2 cellular contexts compared by ENCODE assay signal in the genomic region with DNA sequence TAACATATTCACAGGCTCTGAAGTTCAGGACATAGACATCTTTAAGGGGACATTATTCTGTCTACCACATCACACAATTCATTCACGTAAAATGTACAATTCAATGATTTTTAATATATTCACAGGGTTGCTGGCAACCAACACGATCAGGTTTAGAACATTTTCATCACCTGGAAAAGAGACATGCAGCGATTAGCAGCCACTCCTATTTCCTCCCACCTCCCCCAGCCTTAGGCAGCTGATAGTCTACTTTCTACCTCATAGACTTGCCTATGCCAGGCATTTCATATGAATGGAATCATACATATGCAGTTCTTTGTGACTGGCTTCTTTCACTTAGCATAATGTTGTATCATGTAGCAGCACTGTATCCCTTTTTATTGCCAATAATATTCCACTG.
TF ChIP-seq lines count a peak whose summit lies in the region.

No MANE protein-coding gene starts in this region.

TF ChIP-seq in GM23338, 12 proteins besides CTCF, POLR2A, EP300 and RAD21 (continued from another document):
- TF ChIP-seq, protein P1, sequence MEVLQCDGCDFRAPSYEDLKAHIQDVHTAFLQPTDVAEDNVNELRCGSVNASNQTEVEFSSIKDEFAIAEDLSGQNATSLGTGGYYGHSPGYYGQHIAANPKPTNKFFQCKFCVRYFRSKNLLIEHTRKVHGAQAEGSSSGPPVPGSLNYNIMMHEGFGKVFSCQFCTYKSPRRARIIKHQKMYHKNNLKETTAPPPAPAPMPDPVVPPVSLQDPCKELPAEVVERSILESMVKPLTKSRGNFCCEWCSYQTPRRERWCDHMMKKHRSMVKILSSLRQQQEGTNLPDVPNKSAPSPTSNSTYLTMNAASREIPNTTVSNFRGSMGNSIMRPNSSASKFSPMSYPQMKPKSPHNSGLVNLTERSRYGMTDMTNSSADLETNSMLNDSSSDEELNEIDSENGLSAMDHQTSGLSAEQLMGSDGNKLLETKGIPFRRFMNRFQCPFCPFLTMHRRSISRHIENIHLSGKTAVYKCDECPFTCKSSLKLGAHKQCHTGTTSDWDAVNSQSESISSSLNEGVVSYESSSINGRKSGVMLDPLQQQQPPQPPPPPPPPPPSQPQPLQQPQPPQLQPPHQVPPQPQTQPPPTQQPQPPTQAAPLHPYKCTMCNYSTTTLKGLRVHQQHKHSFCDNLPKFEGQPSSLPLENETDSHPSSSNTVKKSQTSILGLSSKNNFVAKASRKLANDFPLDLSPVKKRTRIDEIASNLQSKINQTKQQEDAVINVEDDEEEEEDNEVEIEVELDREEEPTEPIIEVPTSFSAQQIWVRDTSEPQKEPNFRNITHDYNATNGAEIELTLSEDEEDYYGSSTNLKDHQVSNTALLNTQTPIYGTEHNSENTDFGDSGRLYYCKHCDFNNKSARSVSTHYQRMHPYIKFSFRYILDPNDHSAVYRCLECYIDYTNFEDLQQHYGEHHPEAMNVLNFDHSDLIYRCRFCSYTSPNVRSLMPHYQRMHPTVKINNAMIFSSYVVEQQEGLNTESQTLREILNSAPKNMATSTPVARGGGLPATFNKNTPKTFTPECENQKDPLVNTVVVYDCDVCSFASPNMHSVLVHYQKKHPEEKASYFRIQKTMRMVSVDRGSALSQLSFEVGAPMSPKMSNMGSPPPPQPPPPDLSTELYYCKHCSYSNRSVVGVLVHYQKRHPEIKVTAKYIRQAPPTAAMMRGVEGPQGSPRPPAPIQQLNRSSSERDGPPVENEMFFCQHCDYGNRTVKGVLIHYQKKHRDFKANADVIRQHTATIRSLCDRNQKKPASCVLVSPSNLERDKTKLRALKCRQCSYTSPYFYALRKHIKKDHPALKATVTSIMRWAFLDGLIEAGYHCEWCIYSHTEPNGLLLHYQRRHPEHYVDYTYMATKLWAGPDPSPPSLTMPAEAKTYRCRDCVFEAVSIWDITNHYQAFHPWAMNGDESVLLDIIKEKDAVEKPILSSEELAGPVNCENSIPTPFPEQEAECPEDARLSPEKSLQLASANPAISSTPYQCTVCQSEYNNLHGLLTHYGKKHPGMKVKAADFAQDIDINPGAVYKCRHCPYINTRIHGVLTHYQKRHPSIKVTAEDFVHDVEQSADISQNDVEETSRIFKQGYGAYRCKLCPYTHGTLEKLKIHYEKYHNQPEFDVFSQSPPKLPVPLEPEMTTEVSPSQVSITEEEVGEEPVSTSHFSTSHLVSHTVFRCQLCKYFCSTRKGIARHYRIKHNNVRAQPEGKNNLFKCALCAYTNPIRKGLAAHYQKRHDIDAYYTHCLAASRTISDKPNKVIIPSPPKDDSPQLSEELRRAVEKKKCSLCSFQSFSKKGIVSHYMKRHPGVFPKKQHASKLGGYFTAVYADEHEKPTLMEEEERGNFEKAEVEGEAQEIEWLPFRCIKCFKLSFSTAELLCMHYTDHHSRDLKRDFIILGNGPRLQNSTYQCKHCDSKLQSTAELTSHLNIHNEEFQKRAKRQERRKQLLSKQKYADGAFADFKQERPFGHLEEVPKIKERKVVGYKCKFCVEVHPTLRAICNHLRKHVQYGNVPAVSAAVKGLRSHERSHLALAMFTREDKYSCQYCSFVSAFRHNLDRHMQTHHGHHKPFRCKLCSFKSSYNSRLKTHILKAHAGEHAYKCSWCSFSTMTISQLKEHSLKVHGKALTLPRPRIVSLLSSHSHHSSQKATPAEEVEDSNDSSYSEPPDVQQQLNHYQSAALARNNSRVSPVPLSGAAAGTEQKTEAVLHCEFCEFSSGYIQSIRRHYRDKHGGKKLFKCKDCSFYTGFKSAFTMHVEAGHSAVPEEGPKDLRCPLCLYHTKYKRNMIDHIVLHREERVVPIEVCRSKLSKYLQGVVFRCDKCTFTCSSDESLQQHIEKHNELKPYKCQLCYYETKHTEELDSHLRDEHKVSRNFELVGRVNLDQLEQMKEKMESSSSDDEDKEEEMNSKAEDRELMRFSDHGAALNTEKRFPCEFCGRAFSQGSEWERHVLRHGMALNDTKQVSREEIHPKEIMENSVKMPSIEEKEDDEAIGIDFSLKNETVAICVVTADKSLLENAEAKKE (CRISPR knock-in tag; IDR thresholded peaks at IDR 0.05) = no peak
- no peak for TF ChIP-seq EZH2 (IDR thresholded peaks at IDR 0.05; ENCODE audit: low read depth, unreplicated experiment)
- TF ChIP-seq, protein P2, sequence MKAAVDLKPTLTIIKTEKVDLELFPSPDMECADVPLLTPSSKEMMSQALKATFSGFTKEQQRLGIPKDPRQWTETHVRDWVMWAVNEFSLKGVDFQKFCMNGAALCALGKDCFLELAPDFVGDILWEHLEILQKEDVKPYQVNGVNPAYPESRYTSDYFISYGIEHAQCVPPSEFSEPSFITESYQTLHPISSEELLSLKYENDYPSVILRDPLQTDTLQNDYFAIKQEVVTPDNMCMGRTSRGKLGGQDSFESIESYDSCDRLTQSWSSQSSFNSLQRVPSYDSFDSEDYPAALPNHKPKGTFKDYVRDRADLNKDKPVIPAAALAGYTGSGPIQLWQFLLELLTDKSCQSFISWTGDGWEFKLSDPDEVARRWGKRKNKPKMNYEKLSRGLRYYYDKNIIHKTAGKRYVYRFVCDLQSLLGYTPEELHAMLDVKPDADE (IDR thresholded peaks at IDR 0.05) = no peak
- no peak for TF ChIP-seq ZNF331 (CRISPR knock-in tag; IDR thresholded peaks at IDR 0.05; ENCODE audit: low read depth)
- no peak for TF ChIP-seq CREB1 (CRISPR knock-in tag; IDR thresholded peaks at IDR 0.05; ENCODE audit: low read depth)
- no peak for TF ChIP-seq NANOG (IDR thresholded peaks at IDR 0.05; ENCODE audit: borderline replicate concordance)
- no peak for TF ChIP-seq JUNB (IDR thresholded peaks at IDR 0.05; ENCODE audit: unreplicated experiment)
- TF ChIP-seq, protein P3, sequence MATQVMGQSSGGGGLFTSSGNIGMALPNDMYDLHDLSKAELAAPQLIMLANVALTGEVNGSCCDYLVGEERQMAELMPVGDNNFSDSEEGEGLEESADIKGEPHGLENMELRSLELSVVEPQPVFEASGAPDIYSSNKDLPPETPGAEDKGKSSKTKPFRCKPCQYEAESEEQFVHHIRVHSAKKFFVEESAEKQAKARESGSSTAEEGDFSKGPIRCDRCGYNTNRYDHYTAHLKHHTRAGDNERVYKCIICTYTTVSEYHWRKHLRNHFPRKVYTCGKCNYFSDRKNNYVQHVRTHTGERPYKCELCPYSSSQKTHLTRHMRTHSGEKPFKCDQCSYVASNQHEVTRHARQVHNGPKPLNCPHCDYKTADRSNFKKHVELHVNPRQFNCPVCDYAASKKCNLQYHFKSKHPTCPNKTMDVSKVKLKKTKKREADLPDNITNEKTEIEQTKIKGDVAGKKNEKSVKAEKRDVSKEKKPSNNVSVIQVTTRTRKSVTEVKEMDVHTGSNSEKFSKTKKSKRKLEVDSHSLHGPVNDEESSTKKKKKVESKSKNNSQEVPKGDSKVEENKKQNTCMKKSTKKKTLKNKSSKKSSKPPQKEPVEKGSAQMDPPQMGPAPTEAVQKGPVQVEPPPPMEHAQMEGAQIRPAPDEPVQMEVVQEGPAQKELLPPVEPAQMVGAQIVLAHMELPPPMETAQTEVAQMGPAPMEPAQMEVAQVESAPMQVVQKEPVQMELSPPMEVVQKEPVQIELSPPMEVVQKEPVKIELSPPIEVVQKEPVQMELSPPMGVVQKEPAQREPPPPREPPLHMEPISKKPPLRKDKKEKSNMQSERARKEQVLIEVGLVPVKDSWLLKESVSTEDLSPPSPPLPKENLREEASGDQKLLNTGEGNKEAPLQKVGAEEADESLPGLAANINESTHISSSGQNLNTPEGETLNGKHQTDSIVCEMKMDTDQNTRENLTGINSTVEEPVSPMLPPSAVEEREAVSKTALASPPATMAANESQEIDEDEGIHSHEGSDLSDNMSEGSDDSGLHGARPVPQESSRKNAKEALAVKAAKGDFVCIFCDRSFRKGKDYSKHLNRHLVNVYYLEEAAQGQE (IDR thresholded peaks at IDR 0.05; ENCODE audit: unreplicated experiment) = no peak
- TF ChIP-seq POLR2AphosphoS5 (IDR thresholded peaks at IDR 0.05; ENCODE audit: low read depth) = no peak

TF ChIP-seq in WTC11, 78 proteins besides CTCF, POLR2A, EP300 and RAD21 (continued from another document):
- no peak for TF ChIP-seq ATF2 (CRISPR knock-in tag; IDR thresholded peaks at IDR 0.05; ENCODE audit: borderline replicate concordance, low read depth)
- TF ChIP-seq ZNF219 (CRISPR knock-in tag; IDR thresholded peaks at IDR 0.05; ENCODE audit: borderline replicate concordance) = no peak
- TF ChIP-seq, protein P4, sequence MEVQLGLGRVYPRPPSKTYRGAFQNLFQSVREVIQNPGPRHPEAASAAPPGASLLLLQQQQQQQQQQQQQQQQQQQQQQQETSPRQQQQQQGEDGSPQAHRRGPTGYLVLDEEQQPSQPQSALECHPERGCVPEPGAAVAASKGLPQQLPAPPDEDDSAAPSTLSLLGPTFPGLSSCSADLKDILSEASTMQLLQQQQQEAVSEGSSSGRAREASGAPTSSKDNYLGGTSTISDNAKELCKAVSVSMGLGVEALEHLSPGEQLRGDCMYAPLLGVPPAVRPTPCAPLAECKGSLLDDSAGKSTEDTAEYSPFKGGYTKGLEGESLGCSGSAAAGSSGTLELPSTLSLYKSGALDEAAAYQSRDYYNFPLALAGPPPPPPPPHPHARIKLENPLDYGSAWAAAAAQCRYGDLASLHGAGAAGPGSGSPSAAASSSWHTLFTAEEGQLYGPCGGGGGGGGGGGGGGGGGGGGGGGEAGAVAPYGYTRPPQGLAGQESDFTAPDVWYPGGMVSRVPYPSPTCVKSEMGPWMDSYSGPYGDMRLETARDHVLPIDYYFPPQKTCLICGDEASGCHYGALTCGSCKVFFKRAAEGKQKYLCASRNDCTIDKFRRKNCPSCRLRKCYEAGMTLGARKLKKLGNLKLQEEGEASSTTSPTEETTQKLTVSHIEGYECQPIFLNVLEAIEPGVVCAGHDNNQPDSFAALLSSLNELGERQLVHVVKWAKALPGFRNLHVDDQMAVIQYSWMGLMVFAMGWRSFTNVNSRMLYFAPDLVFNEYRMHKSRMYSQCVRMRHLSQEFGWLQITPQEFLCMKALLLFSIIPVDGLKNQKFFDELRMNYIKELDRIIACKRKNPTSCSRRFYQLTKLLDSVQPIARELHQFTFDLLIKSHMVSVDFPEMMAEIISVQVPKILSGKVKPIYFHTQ (CRISPR knock-in tag; IDR thresholded peaks at IDR 0.05) = no peak
- no peak for TF ChIP-seq FOXJ3 (CRISPR knock-in tag; IDR thresholded peaks at IDR 0.05; ENCODE audit: borderline replicate concordance)
- no peak for TF ChIP-seq GTF2I (CRISPR knock-in tag; conservative IDR thresholded peaks at IDR 0.05)
- no peak for TF ChIP-seq MYBL2 (CRISPR knock-in tag; IDR thresholded peaks at IDR 0.05)
- no peak for TF ChIP-seq ZNF281 (CRISPR knock-in tag; IDR thresholded peaks at IDR 0.05)
- no peak for TF ChIP-seq EMX1 (CRISPR knock-in tag; IDR thresholded peaks at IDR 0.05)
- no peak for TF ChIP-seq NR1H2 (CRISPR knock-in tag; IDR thresholded peaks at IDR 0.05)
- TF ChIP-seq ZNF671 (CRISPR knock-in tag; IDR thresholded peaks at IDR 0.05) = no peak
- TF ChIP-seq, protein P5, sequence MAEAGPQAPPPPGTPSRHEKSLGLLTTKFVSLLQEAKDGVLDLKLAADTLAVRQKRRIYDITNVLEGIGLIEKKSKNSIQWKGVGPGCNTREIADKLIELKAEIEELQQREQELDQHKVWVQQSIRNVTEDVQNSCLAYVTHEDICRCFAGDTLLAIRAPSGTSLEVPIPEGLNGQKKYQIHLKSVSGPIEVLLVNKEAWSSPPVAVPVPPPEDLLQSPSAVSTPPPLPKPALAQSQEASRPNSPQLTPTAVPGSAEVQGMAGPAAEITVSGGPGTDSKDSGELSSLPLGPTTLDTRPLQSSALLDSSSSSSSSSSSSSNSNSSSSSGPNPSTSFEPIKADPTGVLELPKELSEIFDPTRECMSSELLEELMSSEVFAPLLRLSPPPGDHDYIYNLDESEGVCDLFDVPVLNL (CRISPR knock-in tag; IDR thresholded peaks at IDR 0.05; ENCODE audit: borderline replicate concordance, low read depth) = no peak
